Comparison of ENCODE assay signal across 7 cellular contexts in genomic region chr11:9318442-9319376, GRCh38. TPM values are rescaled to one million over a fixed set of nuclear protein-coding genes. Genes with fewer than 3 reads are reported as not detected.
DNase-seq lines count a peak whose midpoint lies in the region; ATAC-seq, FAIRE-seq and TF ChIP-seq lines count a peak whose summit lies in the region.
"Not testable (repeated sequence)": the region's sequence is repeated elsewhere in the genome, so short reads cannot be mapped to it uniquely, and the experiment has no call there.

No MANE protein-coding gene starts in this region.

- not testable (repeated sequence) for ATAC-seq in K562

- H3K4me1 Mint-ChIP-seq in Calu3 (ENCODE audit: low read depth, unreplicated experiment) (peaks cover 26% of the 10 kb centered on the region), mesothelial cell of epicardium (peaks cover 21% of the 10 kb centered on the region), progenitor cell of endocrine pancreas (ENCODE audit: low read depth) (peaks cover 20% of the 10 kb centered on the region)

- TF ChIP-seq CTCF in Calu3 (IDR thresholded peaks at IDR 0.05; ENCODE audit: unreplicated experiment); OCI-LY3 (IDR thresholded peaks at IDR 0.05; ENCODE audit: low read depth, low read length); K562 (IDR thresholded peaks at IDR 0.05 in 2 of 3, conservative IDR thresholded peaks at IDR 0.05 in 1 of 3; ENCODE audit: insufficient read depth in 2 of 3, low read depth in 1 of 3, low read length in 3 of 3); mesothelial cell of epicardium (IDR thresholded peaks at IDR 0.05; ENCODE audit: unreplicated experiment); progenitor cell of endocrine pancreas (IDR thresholded peaks at IDR 0.05; ENCODE audit: unreplicated experiment): not testable (repeated sequence)

- not testable (repeated sequence) for TF ChIP-seq POLR2A in K562 (conservative IDR thresholded peaks at IDR 0.05)

- H3K9me1 ChIP-seq in K562 (ENCODE audit: control insufficient read depth, insufficient read depth, low read length), result not testable (repeated sequence)

- FAIRE-seq in K562 (lab: Jason Lieb, UNC), result not testable (repeated sequence)

- H3K4me3 ChIP-seq in HUES6 (ENCODE audit: low read depth, low read length), result 0 out of 2 replicates have a peak overlapping the region, but pooled peaks have one; percentile 2
- not testable (repeated sequence) for H3K4me3 ChIP-seq in OCI-LY3 (ENCODE audit: low read length); K562

- H3K4me3 Mint-ChIP-seq in Calu3 (ENCODE audit: low read depth, unreplicated experiment) (peak overlapping the region; percentile 3), progenitor cell of endocrine pancreas (ENCODE audit: low read depth) (peak overlapping the region; percentile 17)
- H3K4me3 Mint-ChIP-seq in mesothelial cell of epicardium, result not testable (repeated sequence)

- not testable (repeated sequence) for H3K27me3 Mint-ChIP-seq in Calu3 (ENCODE audit: unreplicated experiment); mesothelial cell of epicardium (ENCODE audit: low read depth); progenitor cell of endocrine pancreas

- not testable (repeated sequence) for H3K27ac Mint-ChIP-seq in Calu3 (ENCODE audit: unreplicated experiment)
- H3K27ac Mint-ChIP-seq in mesothelial cell of epicardium (peak overlapping the region; percentile 17), progenitor cell of endocrine pancreas (peak overlapping the region; percentile 93)

- CTCF ChIA-PET in Calu3 (lab: Charles Lee), result not testable (repeated sequence)
- CTCF ChIA-PET in K562 (lab: Yijun Ruan, JAX; ENCODE audit: low intra/inter-chr PET ratio), result interaction anchor here (0.6 kb wide), 1 partner anchor 295 kb away, joined by 3 read pairs; no protein-coding TSS in a partner anchor

- not testable (repeated sequence) for H3K9me3 Mint-ChIP-seq in Calu3 (ENCODE audit: low read depth, unreplicated experiment); mesothelial cell of epicardium; progenitor cell of endocrine pancreas (ENCODE audit: low read depth)

- intact Hi-C loops in Calu3 (cut with micrococcal nuclease; ENCODE audit: unreplicated experiment); K562 (cut with micrococcal nuclease): not testable (repeated sequence)

- H3K79me2 ChIP-seq in OCI-LY3 (ENCODE audit: low read length), result not testable (repeated sequence)
- peaks cover 12% of the 10 kb centered on the region for H3K79me2 ChIP-seq in K562 (ENCODE audit: control insufficient read depth, insufficient read depth, low read length)

- in situ Hi-C loops in K562 (cut with MboI), result loop anchor here (5.0 kb wide), 1 partner anchor 44 kb away; no protein-coding TSS in a partner anchor

- not testable (repeated sequence) for H3K36me3 ChIP-seq in HUES6 (ENCODE audit: control insufficient read depth, insufficient read depth, low read length); OCI-LY3 (replicated peaks; ENCODE audit: low read depth, low read length); K562 (ENCODE audit: control insufficient read depth, insufficient read depth, low read length)

- H2AFZ ChIP-seq in OCI-LY3 (ENCODE audit: low read depth, low read length), result peak overlapping the region; percentile 50
- peak overlapping the region; percentile 90 for H2AFZ ChIP-seq in K562 (ENCODE audit: low read depth, low read length)

- TF ChIP-seq RAD21 in K562 (CRISPR knock-in tag; conservative IDR thresholded peaks at IDR 0.05 in 1 of 2, IDR thresholded peaks at IDR 0.05 in 1 of 2), result peak in 1 of 2 experiments; percentile 23; a peak in 1 of 4 replicates

- H3K4me2 ChIP-seq in OCI-LY3 (ENCODE audit: low read length) (peak overlapping the region; percentile 35), K562 (ENCODE audit: insufficient read depth, low read length) (peak overlapping the region; percentile 46)

- POLR2A ChIA-PET in K562 (lab: Yijun Ruan, JAX), result not testable (repeated sequence)

- 25% methylated on average over 15 of the region's 18 CpGs for WGBS in K562 (ENCODE audit: insufficient coverage, low coverage, missing lambda C conversion rate)

- not testable (repeated sequence) for H3K9me3 ChIP-seq in HUES6 (ENCODE audit: control insufficient read depth, insufficient read depth, low read depth, low read length); OCI-LY3 (ENCODE audit: insufficient read depth, low read length); K562 (replicated peaks; ENCODE audit: control insufficient read depth, insufficient read depth, low read depth, low read length)

- not testable (repeated sequence) for DNase-seq in Calu3; mesothelial cell of epicardium (ENCODE audit: low spot score in 2 of 2, unreplicated experiment in 2 of 2); progenitor cell of endocrine pancreas (ENCODE audit: low spot score, unreplicated experiment)
- DNase-seq in K562 (ENCODE audit: extremely low read depth in 1 of 4, low spot score in 3 of 4) (peak in 1 of 4 experiments; percentile 40), islet precursor cell (peak; percentile 53)

- H3K27me3 ChIP-seq in HUES6 (ENCODE audit: control insufficient read depth, insufficient read depth, low read length); OCI-LY3 (ENCODE audit: low read depth, low read length); K562 (ENCODE audit: control insufficient read depth in 2 of 2, insufficient read depth in 2 of 2, low read length in 2 of 2): not testable (repeated sequence)

- peak overlapping the region; percentile 72; the same call in 1 of the 2 replicates for H3K27ac ChIP-seq in HUES6 (ENCODE audit: low read depth, low read length)
- H3K27ac ChIP-seq in OCI-LY3 (ENCODE audit: low read length), result not testable (repeated sequence)
- H3K27ac ChIP-seq in K562 (ENCODE audit: extremely low read depth, low read depth, low read length), result peak overlapping the region; percentile 64

- peak overlapping the region; percentile 47 for H3K9ac ChIP-seq in HUES6 (ENCODE audit: low read length)
- H3K9ac ChIP-seq in OCI-LY3 (ENCODE audit: low read length), result not testable (repeated sequence)
- peak overlapping the region; percentile 22 to 39; a peak in 3 of 4 replicates for H3K9ac ChIP-seq in K562 (ENCODE audit: insufficient read depth in 1 of 2, low read depth in 2 of 2, low read length in 2 of 2)

- not testable (repeated sequence) for BruUV-seq in Calu3 (replicated peaks; lab: Mats Ljungman, UMichigan); K562 (replicated peaks; lab: Mats Ljungman, UMichigan)

- peaks cover 15% of the 10 kb centered on the region for H3K36me3 Mint-ChIP-seq in Calu3 (ENCODE audit: insufficient read depth, unreplicated experiment)
- not testable (repeated sequence) for H3K36me3 Mint-ChIP-seq in mesothelial cell of epicardium; progenitor cell of endocrine pancreas (ENCODE audit: insufficient read depth)

- H3K4me1 ChIP-seq in HUES6 (ENCODE audit: control insufficient read depth, insufficient read depth, low read length) (peaks cover 33% of the 10 kb centered on the region), K562 (replicated peaks in 1 of 2; ENCODE audit: control insufficient read depth in 2 of 2, insufficient read depth in 2 of 2, low read length in 2 of 2) (peaks cover 14 to 27% of the 10 kb centered on the region in 2 experiments; a peak in 4 of 5 replicates)
- H3K4me1 ChIP-seq in OCI-LY3 (ENCODE audit: low read length), result not testable (repeated sequence)

- TF ChIP-seq EP300 in K562 (IDR thresholded peaks at IDR 0.05; ENCODE audit: low read length), result not testable (repeated sequence)

- not testable (repeated sequence) for H4K20me1 ChIP-seq in OCI-LY3 (ENCODE audit: insufficient read depth, low read length); K562 (replicated peaks; ENCODE audit: control insufficient read depth, insufficient read depth, low read length)

RNA-seq across cellular contexts. Expression of gene TMEM41B, which starts 4.3 kb away (rescaled TPM):
- 71.8 and 72.0 TPM in 2 replicates for total RNA-seq in Calu3 (2022)
- 126 and 247 TPM in 2 replicates for total RNA-seq in K562 (2011; cell fraction: chromatin; rRNA removed; ENCODE audit: low replicate concordance)
- total RNA-seq in K562 (2011; cell fraction: nucleolus; rRNA removed), result 91.1 and 96.4 TPM in 2 replicates
- 150 and 203 TPM in 2 replicates for total RNA-seq in K562 (2011; cell fraction: nucleoplasm; rRNA removed)
- total RNA-seq in K562 (2014; rRNA removed), result 58.5 and 65.8 TPM in 2 replicates
- total RNA-seq in K562 (2014; rRNA removed; fragmentation: Illumina TruSeq; extraction: Trizol), result 51.5 and 58.8 TPM in 2 replicates
- 34.5 and 37.0 TPM in 2 replicates for total RNA-seq in K562 (2015; rRNA removed; fragmentation: Illumina TruSeq; extraction: Trizol)
- total RNA-seq in K562 (2021), result 44.3 and 48.7 TPM in 2 replicates
- polyA plus RNA-seq in K562 (2011; rRNA removed), result 79.6 and 89.6 TPM in 2 replicates
- 25.0 and 45.7 TPM in 2 replicates for polyA plus RNA-seq in K562 (2011; cell fraction: cytosol; rRNA removed)
- 60.6 and 87.8 TPM in 2 replicates for polyA plus RNA-seq in K562 (2011; cell fraction: nucleus; rRNA removed)
- 28.0 and 30.7 TPM in 2 replicates for polyA plus RNA-seq in K562 (2012)
- 28.1 and 28.8 TPM in 2 replicates for polyA plus RNA-seq in K562 (2014; fragmentation: Illumina TruSeq; extraction: Trizol)
- 10 to 100 TPM; 17.1 to 24.7 TPM for polyA plus RNA-seq in K562 (2014; fragmentation: Nextera tagmentation; extraction: Ambion mirVana)
- 58.7 and 75.6 TPM in 2 replicates for polyA plus RNA-seq in K562 (2014; rRNA removed)
- 48.1 and 48.6 TPM in 2 replicates for polyA minus RNA-seq in K562 (2011; rRNA and poly(A)+ RNA removed)
- polyA minus RNA-seq in K562 (2011; cell fraction: cytosol; rRNA and poly(A)+ RNA removed), result 23.0 and 24.4 TPM in 2 replicates
- 34.3 and 57.6 TPM in 2 replicates for polyA minus RNA-seq in K562 (2011; cell fraction: nucleus; rRNA and poly(A)+ RNA removed)
- 59.2 to 64.5 TPM (median 63.5 TPM) in 3 replicates for total RNA-seq in mesothelial cell of epicardium
- total RNA-seq in progenitor cell of endocrine pancreas, result 51.8 and 52.3 TPM in 2 replicates

RNA-seq across cellular contexts. Expression of gene DENND5A, which starts 53.6 kb away (rescaled TPM):
- total RNA-seq in Calu3 (2022), result 31.6 and 40.0 TPM in 2 replicates
- total RNA-seq in K562 (2011; cell fraction: chromatin; rRNA removed; ENCODE audit: low replicate concordance), result 370 and 438 TPM in 2 replicates
- total RNA-seq in K562 (2011; cell fraction: nucleolus; rRNA removed), result 176 and 183 TPM in 2 replicates
- total RNA-seq in K562 (2011; cell fraction: nucleoplasm; rRNA removed), result 234 and 247 TPM in 2 replicates
- total RNA-seq in K562 (2014; rRNA removed), result 34.4 and 40.7 TPM in 2 replicates
- 58.3 and 60.4 TPM in 2 replicates for total RNA-seq in K562 (2014; rRNA removed; fragmentation: Illumina TruSeq; extraction: Trizol)
- total RNA-seq in K562 (2015; rRNA removed; fragmentation: Illumina TruSeq; extraction: Trizol), result 58.5 and 60.4 TPM in 2 replicates
- 45.2 and 46.3 TPM in 2 replicates for total RNA-seq in K562 (2021)
- 130 and 160 TPM in 2 replicates for polyA plus RNA-seq in K562 (2011; rRNA removed)
- 161 and 174 TPM in 2 replicates for polyA plus RNA-seq in K562 (2011; cell fraction: cytosol; rRNA removed)
- 234 and 274 TPM in 2 replicates for polyA plus RNA-seq in K562 (2011; cell fraction: nucleus; rRNA removed)
- polyA plus RNA-seq in K562 (2012), result 37.7 and 80.9 TPM in 2 replicates
- polyA plus RNA-seq in K562 (2014; fragmentation: Illumina TruSeq; extraction: Trizol), result 78.4 and 86.4 TPM in 2 replicates
- polyA plus RNA-seq in K562 (2014; fragmentation: Nextera tagmentation; extraction: Ambion mirVana), result 10 to 100 TPM; 11.7 to 12.3 TPM
- 35.3 and 43.2 TPM in 2 replicates for polyA plus RNA-seq in K562 (2014; rRNA removed)
- polyA minus RNA-seq in K562 (2011; rRNA and poly(A)+ RNA removed), result 285 and 322 TPM in 2 replicates
- polyA minus RNA-seq in K562 (2011; cell fraction: cytosol; rRNA and poly(A)+ RNA removed), result 90.1 and 96.1 TPM in 2 replicates
- 122 and 241 TPM in 2 replicates for polyA minus RNA-seq in K562 (2011; cell fraction: nucleus; rRNA and poly(A)+ RNA removed)
- total RNA-seq in mesothelial cell of epicardium, result 84.9 to 89.6 TPM (median 85.5 TPM) in 3 replicates
- 74.6 and 75.3 TPM in 2 replicates for total RNA-seq in progenitor cell of endocrine pancreas
